22 cellular contexts compared by ENCODE assay signal in the genomic region with DNA sequence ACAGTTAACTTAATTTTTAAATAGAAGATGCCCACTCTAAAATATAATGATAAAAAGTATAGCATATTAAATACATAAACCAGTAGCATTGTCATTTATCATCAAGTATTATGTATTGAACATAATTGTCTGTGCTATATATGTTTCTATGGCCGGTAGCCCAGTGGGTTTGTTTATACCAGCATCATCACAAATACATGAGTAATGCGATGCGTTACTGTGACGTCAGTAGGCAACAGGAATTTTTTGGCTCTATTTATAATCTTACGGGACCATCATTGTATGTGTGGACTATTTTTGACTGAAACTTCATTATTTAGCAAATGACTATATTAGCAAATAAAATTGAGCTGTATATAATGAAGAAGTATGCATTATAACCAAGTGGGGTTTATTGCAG.
"Had no signal": no experiment of that assay in that cellular context is flagged by ENCODE, and none has a peak within 500 bp of the region (broad histone marks: within the 10 kb centered on the region; RNA-seq: fewer than 3 reads in every experiment).

No MANE protein-coding gene starts in this region.

- DNase-seq: colonic mucosa; effector CD8-positive, alpha-beta T cell; foreskin fibroblast; glutamatergic neuron; left colon; left ventricle myocardium superior; mesendoderm; naive B cell; occipital lobe; pancreas; retina; right lobe of liver; spleen; stimulated activated CD4-positive, alpha-beta T cell treated with anti-CD3 and anti-CD28 coated beads, Interleukin-15, amount 100 ng/mL, for 24 hours; stimulated activated CD4-positive, alpha-beta T cell treated with anti-CD3 and anti-CD28 coated beads, Interleukin-1b, Interleukin-23, amount 100 ng/mL, for 48 hours; stimulated activated CD4-positive, alpha-beta T cell treated with anti-CD3 and anti-CD28 coated beads, Interleukin-4, amount 100 ng/mL, for 24 hours; tibial artery; upper lobe of right lung had no signal

- H3K4me3 ChIP-seq: colonic mucosa, gastroesophageal sphincter, lung, pancreas, prostate gland, right lobe of liver, spleen, tibial artery, upper lobe of right lung, vagina had no signal
